ENCODE assay signal across 8 cellular contexts in genomic region chr20:35092524-35093244, GRCh38. TPM values are rescaled to one million over a fixed set of nuclear protein-coding genes. Genes with fewer than 3 reads are reported as not detected.
A peak's percentile ranks its signal among the peaks of the same experiment; 100 is the strongest.
DNase-seq lines count a peak whose midpoint lies in the region; ATAC-seq lines count a peak whose summit lies in the region.

TSS of gene TRPC4AP (minus strand) at chr20:35092807. CDS start at chr20:35092781, 26 bp downstream.

- DNase-seq in NCI-H510A (lab: John Stamatoyannopoulos, UW), result peak; percentile 76
- peak; percentile 97 for DNase-seq in activated CD4-positive, alpha-beta T cell treated with anti-CD3 and anti-CD28 coated beads, Interleukin-2, amount 10 ng/mL, durations not matched to agents 24 days and 14 days
- DNase-seq in cortex of kidney (lab: John Stamatoyannopoulos, UW), result peak; percentile 31
- peak; percentile 93 for DNase-seq in left lobe of liver (ENCODE audit: low spot score)
- peak; percentile 83 to 90 for DNase-seq in stimulated activated CD4-positive, alpha-beta T cell treated with anti-CD3 and anti-CD28 coated beads, Interleukin-2, amount 100 ng/mL, for 48 hours

- peaks cover 21% of the 10 kb centered on the region for H3K36me3 ChIP-seq in BLaER1

- H4K20me1 ChIP-seq in BLaER1, result peaks cover 43% of the 10 kb centered on the region

- H3K9ac ChIP-seq in BLaER1, result peak within 1 kb of the TSS; percentile 92

- peaks cover 39% of the 10 kb centered on the region for H3K4me1 Mint-ChIP-seq in activated CD4-positive, alpha-beta T cell treated with anti-CD3 and anti-CD28 coated beads, Interleukin-2, amount 10 ng/mL, durations not matched to agents 24 days and 14 days

- H3K4me2 ChIP-seq in BLaER1, result peak within 1 kb of the TSS; percentile 97

- no peaks in the 10 kb centered on the region for H3K27me3 ChIP-seq in BLaER1

- peaks cover 24% of the 10 kb centered on the region for H3K4me1 ChIP-seq in BLaER1

- H3K36me3 Mint-ChIP-seq in activated CD4-positive, alpha-beta T cell treated with anti-CD3 and anti-CD28 coated beads, Interleukin-2, amount 10 ng/mL, durations not matched to agents 24 days and 14 days (ENCODE audit: low read depth), result peaks cover 17% of the 10 kb centered on the region

- H3K9me3 ChIP-seq in BLaER1, result no peaks in the 10 kb centered on the region

- H3K4me3 ChIP-seq in BLaER1, result peak within 1 kb of the TSS; percentile 97

- no peaks in the 10 kb centered on the region for H3K9me3 Mint-ChIP-seq in activated CD4-positive, alpha-beta T cell treated with anti-CD3 and anti-CD28 coated beads, Interleukin-2, amount 10 ng/mL, durations not matched to agents 24 days and 14 days

- peak; percentile 85 for ATAC-seq in GM19043 (IDR thresholded peaks at IDR 0.05; ENCODE audit: low read depth, unreplicated experiment)
- ATAC-seq in HG03378 (IDR thresholded peaks at IDR 0.05; ENCODE audit: unreplicated experiment), result peak; percentile 79
- peak; percentile 94 for ATAC-seq in left lobe of liver

- intact Hi-C loops in activated CD4-positive, alpha-beta T cell treated with anti-CD3 and anti-CD28 coated beads, Interleukin-2, amount 10 ng/mL, durations not matched to agents 24 days and 14 days (cut with micrococcal nuclease), result loop anchor here (1.0 to 5.0 kb wide), 4 partner anchors 54 to 267 kb away; partner anchors contain the start of genes EDEM2, GGT7 and NCOA6

- H3K4me3 Mint-ChIP-seq in activated CD4-positive, alpha-beta T cell treated with anti-CD3 and anti-CD28 coated beads, Interleukin-2, amount 10 ng/mL, durations not matched to agents 24 days and 14 days, result peak within 1 kb of the TSS; percentile 91

- H3K27ac ChIP-seq in BLaER1, result peak within 1 kb of the TSS; percentile 83

- H3K27me3 Mint-ChIP-seq in activated CD4-positive, alpha-beta T cell treated with anti-CD3 and anti-CD28 coated beads, Interleukin-2, amount 10 ng/mL, durations not matched to agents 24 days and 14 days, result no peaks in the 10 kb centered on the region

- H3K27ac Mint-ChIP-seq in activated CD4-positive, alpha-beta T cell treated with anti-CD3 and anti-CD28 coated beads, Interleukin-2, amount 10 ng/mL, durations not matched to agents 24 days and 14 days, result peak within 1 kb of the TSS; percentile 95

RNA-seq across cellular contexts. Expression of gene TRPC4AP, which starts in this region (rescaled TPM):
- total RNA-seq in activated CD4-positive, alpha-beta T cell treated with anti-CD3 and anti-CD28 coated beads, Interleukin-2, amount 10 ng/mL, durations not matched to agents 24 days and 14 days, result 46.4 and 47.8 TPM in 2 replicates
- 27.6 TPM for total RNA-seq in left lobe of liver

Comparison
In these comparisons a context has a peak if more than half of its experiments do, and no peak if none do; other contexts are left out.
1. Peak in every context shown above with its lines: DNase-seq, ATAC-seq, H3K4me3 ChIP-seq and H3K27ac ChIP-seq.
2. DNase-seq: peak in every context shown above with its lines; median percentile 97 in activated CD4-positive, alpha-beta T cell treated with anti-CD3 and anti-CD28 coated beads, Interleukin-2, amount 10 ng/mL, durations not matched to agents 24 days and 14 days; 93 in left lobe of liver; 86 in stimulated activated CD4-positive, alpha-beta T cell treated with anti-CD3 and anti-CD28 coated beads, Interleukin-2, amount 100 ng/mL, for 48 hours; 76 in NCI-H510A; 31 in cortex of kidney.